Comparison of ENCODE assay signal across 1 cellular context in the genomic region with DNA sequence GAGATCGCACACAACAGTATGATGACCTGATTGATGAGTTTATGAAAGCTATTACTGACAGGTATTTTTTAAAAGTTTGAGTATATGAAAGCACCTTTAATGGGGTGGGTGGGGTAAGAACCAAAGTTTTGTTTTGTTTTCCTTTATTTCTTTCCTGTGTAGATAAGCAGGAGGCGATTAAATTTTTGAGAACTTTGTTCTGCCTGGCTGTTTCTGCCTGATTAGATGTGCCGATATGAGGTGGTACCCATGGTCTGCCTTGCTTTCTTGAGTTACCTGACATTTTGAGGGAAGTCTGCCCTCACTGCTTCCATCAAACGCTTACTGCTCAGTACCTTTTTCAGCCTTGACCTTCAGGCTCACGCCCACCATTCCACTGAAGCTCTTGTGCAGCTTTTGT.
TF ChIP-seq lines count a peak whose summit lies in the region.

No MANE protein-coding gene starts in this region.

TF ChIP-seq in K562, 482 proteins besides CTCF, POLR2A, EP300 and RAD21 (continued from another document):
- TF ChIP-seq CBX3 (IDR thresholded peaks at IDR 0.05; ENCODE audit: borderline replicate concordance in 1 of 2, low read length in 2 of 2) (no peak), CBFA2T2 (conservative IDR thresholded peaks at IDR 0.05) (no peak; the same call in 1 of the 2 replicates), HDGF (IDR thresholded peaks at IDR 0.05) (no peak), FOXK2 (conservative IDR thresholded peaks at IDR 0.05 in 1 of 2, IDR thresholded peaks at IDR 0.05 in 1 of 2; ENCODE audit: low read depth in 2 of 2) (no peak), KDM4B (IDR thresholded peaks at IDR 0.05; ENCODE audit: borderline replicate concordance in 2 of 2, low read depth in 1 of 2) (no peak), OTX1 (CRISPR knock-in tag; IDR thresholded peaks at IDR 0.05) (no peak), SOX6 (IDR thresholded peaks at IDR 0.05) (peak; percentile 83; the same call in 1 of the 2 replicates), ZNF184 (CRISPR knock-in tag; IDR thresholded peaks at IDR 0.05) (no peak), CHD1 (IDR thresholded peaks at IDR 0.05; ENCODE audit: low read length) (no peak), EGR1 (conservative IDR thresholded peaks at IDR 0.05) (no peak), ZNF57 (CRISPR knock-in tag; IDR thresholded peaks at IDR 0.05) (no peak), MAFG (tag; conservative IDR thresholded peaks at IDR 0.05) (no peak), DPF2 (IDR thresholded peaks at IDR 0.05) (peak; percentile 55; the same call in 1 of the 2 replicates), TOE1 (IDR thresholded peaks at IDR 0.05; ENCODE audit: borderline replicate concordance) (no peak), TOE1 (CRISPR knock-in tag; IDR thresholded peaks at IDR 0.05; ENCODE audit: borderline replicate concordance, low read depth) (no peak), RCOR1 (IDR thresholded peaks at IDR 0.05; ENCODE audit: borderline replicate concordance in 1 of 2, low read depth in 2 of 2, low read length in 2 of 2) (0 out of 4 replicates have a peak, but pooled peaks of 1 of the 2 experiments have one; percentile 22), ZKSCAN1 (IDR thresholded peaks at IDR 0.05; ENCODE audit: low read depth, low read length) (no peak), NFIX (CRISPR knock-in tag; IDR thresholded peaks at IDR 0.05; ENCODE audit: low read depth) (no peak), BRF1 (IDR thresholded peaks at IDR 0.05; ENCODE audit: borderline replicate concordance, extremely low read depth, insufficient read length) (no peak), MEIS2 (IDR thresholded peaks at IDR 0.05; ENCODE audit: partially characterized antibody) (no peak), PRMT5 (CRISPR knock-in tag; IDR thresholded peaks at IDR 0.05) (no peak), ZNF780A (CRISPR knock-in tag; IDR thresholded peaks at IDR 0.05) (no peak), SUPT5H (IDR thresholded peaks at IDR 0.05) (no peak), NFYB (IDR thresholded peaks at IDR 0.05; ENCODE audit: extremely low read depth, insufficient read length) (no peak), HNRNPK (IDR thresholded peaks at IDR 0.05; ENCODE audit: low read depth, low read length, poor library complexity, severe bottlenecking) (no peak), NFE2L1 (tag; IDR thresholded peaks at IDR 0.05; ENCODE audit: borderline replicate concordance, low read depth) (no peak), ZFP1 (CRISPR knock-in tag; IDR thresholded peaks at IDR 0.05) (no peak), SETDB1 (IDR thresholded peaks at IDR 0.05; ENCODE audit: low read length) (no peak), SMARCA5 (IDR thresholded peaks at IDR 0.05) (no peak), ZNF274 (IDR thresholded peaks at IDR 0.05; ENCODE audit: borderline replicate concordance, low read depth, low read length) (no peak), NCOR1 (IDR thresholded peaks at IDR 0.05) (peak; percentile 14; the same call in 1 of the 2 replicates), SAFB2 (IDR thresholded peaks at IDR 0.05; ENCODE audit: borderline replicate concordance, low read depth, low read length, severe bottlenecking) (no peak), ZNF133 (CRISPR knock-in tag; IDR thresholded peaks at IDR 0.05) (no peak), MAFF (IDR thresholded peaks at IDR 0.05; ENCODE audit: low read length) (no peak), SRSF1 (IDR thresholded peaks at IDR 0.05; ENCODE audit: low read depth, low read length) (no peak), CCNT2 (IDR thresholded peaks at IDR 0.05; ENCODE audit: borderline replicate concordance, extremely low read depth, insufficient read length, low read depth, low read length) (peak; percentile 25), SMARCA4 (IDR thresholded peaks at IDR 0.05) (peak; percentile 41; the same call in 1 of the 2 replicates), ELF1 (tag; IDR thresholded peaks at IDR 0.05) (no peak), STAG1 (CRISPR knock-in tag; IDR thresholded peaks at IDR 0.05; ENCODE audit: borderline replicate concordance) (no peak), MTA3 (IDR thresholded peaks at IDR 0.05; ENCODE audit: borderline replicate concordance) (no peak), ZFPM2 (CRISPR knock-in tag; IDR thresholded peaks at IDR 0.05) (no peak), ZFP30 (CRISPR knock-in tag; IDR thresholded peaks at IDR 0.05; ENCODE audit: borderline replicate concordance) (no peak), TEAD4 (IDR thresholded peaks at IDR 0.05; ENCODE audit: low read length) (peak; percentile 71; the same call in 1 of the 2 replicates), TEAD4 (CRISPR knock-in tag; IDR thresholded peaks at IDR 0.05; ENCODE audit: borderline replicate concordance) (no peak), DLX4 (CRISPR knock-in tag; IDR thresholded peaks at IDR 0.05) (no peak), MYC (IDR thresholded peaks at IDR 0.05; ENCODE audit: low read depth, low read length) (no peak), MYC (CRISPR knock-in tag; IDR thresholded peaks at IDR 0.05; ENCODE audit: borderline replicate concordance, low read depth) (no peak), NR4A1 (CRISPR knock-in tag; IDR thresholded peaks at IDR 0.05) (no peak), NR4A1 (tag; IDR thresholded peaks at IDR 0.05) (no peak), KDM2B (CRISPR knock-in tag; IDR thresholded peaks at IDR 0.05) (no peak), ZBTB17 (CRISPR knock-in tag; IDR thresholded peaks at IDR 0.05) (no peak), BRD9 (IDR thresholded peaks at IDR 0.05; ENCODE audit: low read depth, partially characterized antibody) (no peak), ARID1B (IDR thresholded peaks at IDR 0.05) (peak; percentile 79), KLF6 (CRISPR knock-in tag; IDR thresholded peaks at IDR 0.05; ENCODE audit: borderline replicate concordance) (no peak), FOXM1 (IDR thresholded peaks at IDR 0.05; ENCODE audit: low read depth) (no peak), FOXM1 (CRISPR knock-in tag; IDR thresholded peaks at IDR 0.05; ENCODE audit: low read depth) (no peak), ZBTB7A (IDR thresholded peaks at IDR 0.05; ENCODE audit: borderline replicate concordance, control insufficient read depth, low read depth, low read length) (no peak), XRCC4 (IDR thresholded peaks at IDR 0.05; ENCODE audit: extremely low read depth, insufficient read depth, insufficient read length) (no peak), ZNF175 (CRISPR knock-in tag; IDR thresholded peaks at IDR 0.05; ENCODE audit: low read depth) (no peak), PHB2 (IDR thresholded peaks at IDR 0.05; ENCODE audit: low read depth) (no peak), MTA2 (IDR thresholded peaks at IDR 0.05; ENCODE audit: low read depth) (0 out of 2 replicates have a peak, but pooled peaks have one; percentile 32), ESRRB (CRISPR knock-in tag; IDR thresholded peaks at IDR 0.05; ENCODE audit: borderline replicate concordance) (no peak), ELF4 (CRISPR knock-in tag; IDR thresholded peaks at IDR 0.05) (no peak), RAD51 (IDR thresholded peaks at IDR 0.05; ENCODE audit: borderline replicate concordance, low read depth) (no peak), GABPA (tag; conservative IDR thresholded peaks at IDR 0.05; ENCODE audit: low read depth) (no peak), GATAD2B (IDR thresholded peaks at IDR 0.05; ENCODE audit: borderline replicate concordance) (no peak), PTBP1 (IDR thresholded peaks at IDR 0.05; ENCODE audit: low read depth, low read length) (no peak), CBFA2T3 (IDR thresholded peaks at IDR 0.05) (peak; percentile 62), MTF1 (CRISPR knock-in tag; IDR thresholded peaks at IDR 0.05; ENCODE audit: borderline replicate concordance) (no peak), MIER1 (IDR thresholded peaks at IDR 0.05; ENCODE audit: low read depth) (no peak)
- TF ChIP-seq, protein P1, sequence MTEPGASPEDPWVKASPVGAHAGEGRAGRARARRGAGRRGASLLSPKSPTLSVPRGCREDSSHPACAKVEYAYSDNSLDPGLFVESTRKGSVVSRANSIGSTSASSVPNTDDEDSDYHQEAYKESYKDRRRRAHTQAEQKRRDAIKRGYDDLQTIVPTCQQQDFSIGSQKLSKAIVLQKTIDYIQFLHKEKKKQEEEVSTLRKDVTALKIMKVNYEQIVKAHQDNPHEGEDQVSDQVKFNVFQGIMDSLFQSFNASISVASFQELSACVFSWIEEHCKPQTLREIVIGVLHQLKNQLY (CRISPR knock-in tag; conservative IDR thresholded peaks at IDR 0.05): no peak
- TF ChIP-seq, protein P2, sequence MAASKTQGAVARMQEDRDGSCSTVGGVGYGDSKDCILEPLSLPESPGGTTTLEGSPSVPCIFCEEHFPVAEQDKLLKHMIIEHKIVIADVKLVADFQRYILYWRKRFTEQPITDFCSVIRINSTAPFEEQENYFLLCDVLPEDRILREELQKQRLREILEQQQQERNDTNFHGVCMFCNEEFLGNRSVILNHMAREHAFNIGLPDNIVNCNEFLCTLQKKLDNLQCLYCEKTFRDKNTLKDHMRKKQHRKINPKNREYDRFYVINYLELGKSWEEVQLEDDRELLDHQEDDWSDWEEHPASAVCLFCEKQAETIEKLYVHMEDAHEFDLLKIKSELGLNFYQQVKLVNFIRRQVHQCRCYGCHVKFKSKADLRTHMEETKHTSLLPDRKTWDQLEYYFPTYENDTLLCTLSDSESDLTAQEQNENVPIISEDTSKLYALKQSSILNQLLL (CRISPR knock-in tag; IDR thresholded peaks at IDR 0.05; ENCODE audit: borderline replicate concordance): no peak
- TF ChIP-seq, protein P3, sequence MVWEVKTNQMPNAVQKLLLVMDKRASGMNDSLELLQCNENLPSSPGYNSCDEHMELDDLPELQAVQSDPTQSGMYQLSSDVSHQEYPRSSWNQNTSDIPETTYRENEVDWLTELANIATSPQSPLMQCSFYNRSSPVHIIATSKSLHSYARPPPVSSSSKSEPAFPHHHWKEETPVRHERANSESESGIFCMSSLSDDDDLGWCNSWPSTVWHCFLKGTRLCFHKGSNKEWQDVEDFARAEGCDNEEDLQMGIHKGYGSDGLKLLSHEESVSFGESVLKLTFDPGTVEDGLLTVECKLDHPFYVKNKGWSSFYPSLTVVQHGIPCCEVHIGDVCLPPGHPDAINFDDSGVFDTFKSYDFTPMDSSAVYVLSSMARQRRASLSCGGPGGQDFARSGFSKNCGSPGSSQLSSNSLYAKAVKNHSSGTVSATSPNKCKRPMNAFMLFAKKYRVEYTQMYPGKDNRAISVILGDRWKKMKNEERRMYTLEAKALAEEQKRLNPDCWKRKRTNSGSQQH (CRISPR knock-in tag; IDR thresholded peaks at IDR 0.05): no peak
- TF ChIP-seq, protein P4, sequence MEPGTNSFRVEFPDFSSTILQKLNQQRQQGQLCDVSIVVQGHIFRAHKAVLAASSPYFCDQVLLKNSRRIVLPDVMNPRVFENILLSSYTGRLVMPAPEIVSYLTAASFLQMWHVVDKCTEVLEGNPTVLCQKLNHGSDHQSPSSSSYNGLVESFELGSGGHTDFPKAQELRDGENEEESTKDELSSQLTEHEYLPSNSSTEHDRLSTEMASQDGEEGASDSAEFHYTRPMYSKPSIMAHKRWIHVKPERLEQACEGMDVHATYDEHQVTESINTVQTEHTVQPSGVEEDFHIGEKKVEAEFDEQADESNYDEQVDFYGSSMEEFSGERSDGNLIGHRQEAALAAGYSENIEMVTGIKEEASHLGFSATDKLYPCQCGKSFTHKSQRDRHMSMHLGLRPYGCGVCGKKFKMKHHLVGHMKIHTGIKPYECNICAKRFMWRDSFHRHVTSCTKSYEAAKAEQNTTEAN (CRISPR knock-in tag; IDR thresholded peaks at IDR 0.05): no peak
- TF ChIP-seq, protein P5, sequence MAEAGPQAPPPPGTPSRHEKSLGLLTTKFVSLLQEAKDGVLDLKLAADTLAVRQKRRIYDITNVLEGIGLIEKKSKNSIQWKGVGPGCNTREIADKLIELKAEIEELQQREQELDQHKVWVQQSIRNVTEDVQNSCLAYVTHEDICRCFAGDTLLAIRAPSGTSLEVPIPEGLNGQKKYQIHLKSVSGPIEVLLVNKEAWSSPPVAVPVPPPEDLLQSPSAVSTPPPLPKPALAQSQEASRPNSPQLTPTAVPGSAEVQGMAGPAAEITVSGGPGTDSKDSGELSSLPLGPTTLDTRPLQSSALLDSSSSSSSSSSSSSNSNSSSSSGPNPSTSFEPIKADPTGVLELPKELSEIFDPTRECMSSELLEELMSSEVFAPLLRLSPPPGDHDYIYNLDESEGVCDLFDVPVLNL (CRISPR knock-in tag; IDR thresholded peaks at IDR 0.05; ENCODE audit: low read depth): no peak
- TF ChIP-seq, protein P6, sequence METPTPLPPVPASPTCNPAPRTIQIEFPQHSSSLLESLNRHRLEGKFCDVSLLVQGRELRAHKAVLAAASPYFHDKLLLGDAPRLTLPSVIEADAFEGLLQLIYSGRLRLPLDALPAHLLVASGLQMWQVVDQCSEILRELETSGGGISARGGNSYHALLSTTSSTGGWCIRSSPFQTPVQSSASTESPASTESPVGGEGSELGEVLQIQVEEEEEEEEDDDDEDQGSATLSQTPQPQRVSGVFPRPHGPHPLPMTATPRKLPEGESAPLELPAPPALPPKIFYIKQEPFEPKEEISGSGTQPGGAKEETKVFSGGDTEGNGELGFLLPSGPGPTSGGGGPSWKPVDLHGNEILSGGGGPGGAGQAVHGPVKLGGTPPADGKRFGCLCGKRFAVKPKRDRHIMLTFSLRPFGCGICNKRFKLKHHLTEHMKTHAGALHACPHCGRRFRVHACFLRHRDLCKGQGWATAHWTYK (CRISPR knock-in tag; IDR thresholded peaks at IDR 0.05): no peak
